3 cellular contexts compared by ENCODE assay signal in genomic region chr4:24809376-24809775, GRCh38.
TF ChIP-seq lines count a peak whose summit lies in the region.

No MANE protein-coding gene starts in this region.

TF ChIP-seq in A549, 52 proteins besides CTCF, POLR2A, EP300 and RAD21 (continued from another document):
- TF ChIP-seq HES2 (IDR thresholded peaks at IDR 0.05) (no peak), FOSL2 (IDR thresholded peaks at IDR 0.05) (no peak), FOSL2 (CRISPR knock-in tag; IDR thresholded peaks at IDR 0.05) (no peak), CHD4 (IDR thresholded peaks at IDR 0.05; ENCODE audit: borderline replicate concordance) (no peak), BHLHE40 (IDR thresholded peaks at IDR 0.05; ENCODE audit: low read depth, low read length) (no peak), HOXA7 (CRISPR knock-in tag; IDR thresholded peaks at IDR 0.05) (no peak), ZNF302 (CRISPR knock-in tag; IDR thresholded peaks at IDR 0.05) (no peak), TP53 (CRISPR knock-in tag; IDR thresholded peaks at IDR 0.05) (no peak), CBX2 (IDR thresholded peaks at IDR 0.05; ENCODE audit: borderline replicate concordance, low read depth) (no peak), MAZ (IDR thresholded peaks at IDR 0.05; ENCODE audit: borderline replicate concordance, low read depth, low read length) (no peak), FOXS1 (CRISPR knock-in tag; IDR thresholded peaks at IDR 0.05) (no peak), NR3C1 (IDR thresholded peaks at IDR 0.05) (no peak)
- TF ChIP-seq, protein P1, sequence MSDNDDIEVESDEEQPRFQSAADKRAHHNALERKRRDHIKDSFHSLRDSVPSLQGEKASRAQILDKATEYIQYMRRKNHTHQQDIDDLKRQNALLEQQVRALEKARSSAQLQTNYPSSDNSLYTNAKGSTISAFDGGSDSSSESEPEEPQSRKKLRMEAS (IDR thresholded peaks at IDR 0.05), result no peak

TF ChIP-seq in GM23338, 12 proteins besides CTCF, POLR2A, EP300 and RAD21 (continued from another document):
- TF ChIP-seq, protein P2, sequence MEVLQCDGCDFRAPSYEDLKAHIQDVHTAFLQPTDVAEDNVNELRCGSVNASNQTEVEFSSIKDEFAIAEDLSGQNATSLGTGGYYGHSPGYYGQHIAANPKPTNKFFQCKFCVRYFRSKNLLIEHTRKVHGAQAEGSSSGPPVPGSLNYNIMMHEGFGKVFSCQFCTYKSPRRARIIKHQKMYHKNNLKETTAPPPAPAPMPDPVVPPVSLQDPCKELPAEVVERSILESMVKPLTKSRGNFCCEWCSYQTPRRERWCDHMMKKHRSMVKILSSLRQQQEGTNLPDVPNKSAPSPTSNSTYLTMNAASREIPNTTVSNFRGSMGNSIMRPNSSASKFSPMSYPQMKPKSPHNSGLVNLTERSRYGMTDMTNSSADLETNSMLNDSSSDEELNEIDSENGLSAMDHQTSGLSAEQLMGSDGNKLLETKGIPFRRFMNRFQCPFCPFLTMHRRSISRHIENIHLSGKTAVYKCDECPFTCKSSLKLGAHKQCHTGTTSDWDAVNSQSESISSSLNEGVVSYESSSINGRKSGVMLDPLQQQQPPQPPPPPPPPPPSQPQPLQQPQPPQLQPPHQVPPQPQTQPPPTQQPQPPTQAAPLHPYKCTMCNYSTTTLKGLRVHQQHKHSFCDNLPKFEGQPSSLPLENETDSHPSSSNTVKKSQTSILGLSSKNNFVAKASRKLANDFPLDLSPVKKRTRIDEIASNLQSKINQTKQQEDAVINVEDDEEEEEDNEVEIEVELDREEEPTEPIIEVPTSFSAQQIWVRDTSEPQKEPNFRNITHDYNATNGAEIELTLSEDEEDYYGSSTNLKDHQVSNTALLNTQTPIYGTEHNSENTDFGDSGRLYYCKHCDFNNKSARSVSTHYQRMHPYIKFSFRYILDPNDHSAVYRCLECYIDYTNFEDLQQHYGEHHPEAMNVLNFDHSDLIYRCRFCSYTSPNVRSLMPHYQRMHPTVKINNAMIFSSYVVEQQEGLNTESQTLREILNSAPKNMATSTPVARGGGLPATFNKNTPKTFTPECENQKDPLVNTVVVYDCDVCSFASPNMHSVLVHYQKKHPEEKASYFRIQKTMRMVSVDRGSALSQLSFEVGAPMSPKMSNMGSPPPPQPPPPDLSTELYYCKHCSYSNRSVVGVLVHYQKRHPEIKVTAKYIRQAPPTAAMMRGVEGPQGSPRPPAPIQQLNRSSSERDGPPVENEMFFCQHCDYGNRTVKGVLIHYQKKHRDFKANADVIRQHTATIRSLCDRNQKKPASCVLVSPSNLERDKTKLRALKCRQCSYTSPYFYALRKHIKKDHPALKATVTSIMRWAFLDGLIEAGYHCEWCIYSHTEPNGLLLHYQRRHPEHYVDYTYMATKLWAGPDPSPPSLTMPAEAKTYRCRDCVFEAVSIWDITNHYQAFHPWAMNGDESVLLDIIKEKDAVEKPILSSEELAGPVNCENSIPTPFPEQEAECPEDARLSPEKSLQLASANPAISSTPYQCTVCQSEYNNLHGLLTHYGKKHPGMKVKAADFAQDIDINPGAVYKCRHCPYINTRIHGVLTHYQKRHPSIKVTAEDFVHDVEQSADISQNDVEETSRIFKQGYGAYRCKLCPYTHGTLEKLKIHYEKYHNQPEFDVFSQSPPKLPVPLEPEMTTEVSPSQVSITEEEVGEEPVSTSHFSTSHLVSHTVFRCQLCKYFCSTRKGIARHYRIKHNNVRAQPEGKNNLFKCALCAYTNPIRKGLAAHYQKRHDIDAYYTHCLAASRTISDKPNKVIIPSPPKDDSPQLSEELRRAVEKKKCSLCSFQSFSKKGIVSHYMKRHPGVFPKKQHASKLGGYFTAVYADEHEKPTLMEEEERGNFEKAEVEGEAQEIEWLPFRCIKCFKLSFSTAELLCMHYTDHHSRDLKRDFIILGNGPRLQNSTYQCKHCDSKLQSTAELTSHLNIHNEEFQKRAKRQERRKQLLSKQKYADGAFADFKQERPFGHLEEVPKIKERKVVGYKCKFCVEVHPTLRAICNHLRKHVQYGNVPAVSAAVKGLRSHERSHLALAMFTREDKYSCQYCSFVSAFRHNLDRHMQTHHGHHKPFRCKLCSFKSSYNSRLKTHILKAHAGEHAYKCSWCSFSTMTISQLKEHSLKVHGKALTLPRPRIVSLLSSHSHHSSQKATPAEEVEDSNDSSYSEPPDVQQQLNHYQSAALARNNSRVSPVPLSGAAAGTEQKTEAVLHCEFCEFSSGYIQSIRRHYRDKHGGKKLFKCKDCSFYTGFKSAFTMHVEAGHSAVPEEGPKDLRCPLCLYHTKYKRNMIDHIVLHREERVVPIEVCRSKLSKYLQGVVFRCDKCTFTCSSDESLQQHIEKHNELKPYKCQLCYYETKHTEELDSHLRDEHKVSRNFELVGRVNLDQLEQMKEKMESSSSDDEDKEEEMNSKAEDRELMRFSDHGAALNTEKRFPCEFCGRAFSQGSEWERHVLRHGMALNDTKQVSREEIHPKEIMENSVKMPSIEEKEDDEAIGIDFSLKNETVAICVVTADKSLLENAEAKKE (CRISPR knock-in tag; IDR thresholded peaks at IDR 0.05), result no peak
- TF ChIP-seq NANOG (IDR thresholded peaks at IDR 0.05; ENCODE audit: borderline replicate concordance) (no peak), ETS1 (IDR thresholded peaks at IDR 0.05) (no peak), EZH2 (IDR thresholded peaks at IDR 0.05; ENCODE audit: low read depth, unreplicated experiment) (no peak), ZNF331 (CRISPR knock-in tag; IDR thresholded peaks at IDR 0.05; ENCODE audit: low read depth) (no peak), EZH2phosphoT487 (IDR thresholded peaks at IDR 0.05; ENCODE audit: unreplicated experiment) (no peak), STAT1 (IDR thresholded peaks at IDR 0.05; ENCODE audit: unreplicated experiment) (no peak)

TF ChIP-seq in WTC11, 78 proteins besides CTCF, POLR2A, EP300 and RAD21 (continued from another document):
- TF ChIP-seq, protein P3, sequence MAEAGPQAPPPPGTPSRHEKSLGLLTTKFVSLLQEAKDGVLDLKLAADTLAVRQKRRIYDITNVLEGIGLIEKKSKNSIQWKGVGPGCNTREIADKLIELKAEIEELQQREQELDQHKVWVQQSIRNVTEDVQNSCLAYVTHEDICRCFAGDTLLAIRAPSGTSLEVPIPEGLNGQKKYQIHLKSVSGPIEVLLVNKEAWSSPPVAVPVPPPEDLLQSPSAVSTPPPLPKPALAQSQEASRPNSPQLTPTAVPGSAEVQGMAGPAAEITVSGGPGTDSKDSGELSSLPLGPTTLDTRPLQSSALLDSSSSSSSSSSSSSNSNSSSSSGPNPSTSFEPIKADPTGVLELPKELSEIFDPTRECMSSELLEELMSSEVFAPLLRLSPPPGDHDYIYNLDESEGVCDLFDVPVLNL (CRISPR knock-in tag; IDR thresholded peaks at IDR 0.05; ENCODE audit: borderline replicate concordance, low read depth), result no peak
- TF ChIP-seq ZNF512 (CRISPR knock-in tag; IDR thresholded peaks at IDR 0.05; ENCODE audit: borderline replicate concordance) (no peak), PREB (CRISPR knock-in tag; IDR thresholded peaks at IDR 0.05; ENCODE audit: borderline replicate concordance) (no peak), SOX15 (CRISPR knock-in tag; IDR thresholded peaks at IDR 0.05) (no peak)
TF ChIP-seq in WTC11: peak in this region for 0.
